In genomic region chr13:28719656-28720055, GRCh38 we compare ENCODE assay signal across 9 cellular contexts. TPM values are rescaled to one million over a fixed set of nuclear protein-coding genes. Genes with fewer than 3 reads are reported as not detected.
DNase-seq lines count a peak whose midpoint lies in the region; ATAC-seq and TF ChIP-seq lines count a peak whose summit lies in the region.
"Had no signal": no experiment of that assay in that cellular context is flagged by ENCODE, and none has a peak within 500 bp of the region (broad histone marks: within the 10 kb centered on the region; RNA-seq: fewer than 3 reads in every experiment).

No MANE protein-coding gene starts in this region.

- DNase-seq in H7 (no peak), foreskin keratinocyte (peak; percentile 94 to 96), NCI-H2227 treated with DMSO at 0.1 percent for 48 hours (lab: John Stamatoyannopoulos, UW) (no peak), NCI-H510A treated with DMSO at 0.1 percent for 48 hours (lab: John Stamatoyannopoulos, UW) (no peak), NCI-H446 (lab: John Stamatoyannopoulos, UW) (no peak), Karpas-422 (no peak)
- DNase-seq in activated CD4-positive, alpha-beta memory T cell treated with anti-CD3 and anti-CD28 coated beads for 36 hours, result no peak
- DNase-seq in stimulated activated effector memory CD8-positive, alpha-beta T cell treated with anti-CD3 and anti-CD28 coated beads, Interleukin-12 subunit alpha, Interleukin-12 subunit beta, amount 100 ng/mL, for 72 hours (ENCODE audit: low spot score in 2 of 2), result no peak

- H3K27ac ChIP-seq in foreskin keratinocyte (peak overlapping the region; percentile 83), Karpas-422 (ENCODE audit: low read length) (no peak overlapping the region)
- H3K27ac ChIP-seq: cardiac muscle cell had no signal

- no peaks in the 10 kb centered on the region for H3K27me3 Mint-ChIP-seq in activated CD4-positive, alpha-beta memory T cell treated with anti-CD3 and anti-CD28 coated beads for 36 hours

- peaks cover 30% of the 10 kb centered on the region for H3K4me1 Mint-ChIP-seq in activated CD4-positive, alpha-beta memory T cell treated with anti-CD3 and anti-CD28 coated beads for 36 hours (ENCODE audit: low read depth)
- H3K4me1 Mint-ChIP-seq in stimulated activated effector memory CD8-positive, alpha-beta T cell treated with anti-CD3 and anti-CD28 coated beads, Interleukin-12 subunit alpha, Interleukin-12 subunit beta, amount 100 ng/mL, for 72 hours, result peaks cover 31% of the 10 kb centered on the region

- H3K79me2 ChIP-seq in Karpas-422 (ENCODE audit: low read length), result no peaks in the 10 kb centered on the region

- no peaks in the 10 kb centered on the region for H4K20me1 ChIP-seq in Karpas-422 (ENCODE audit: insufficient read depth, low read depth, low read length)

- POLR2A ChIA-PET in activated CD4-positive, alpha-beta memory T cell treated with anti-CD3 and anti-CD28 coated beads for 36 hours (lab: Charles Lee), result interaction anchor here (0.8 kb wide), 1 partner anchor 14 kb away, joined by 4 read pairs; no protein-coding TSS in a partner anchor

- CTCF ChIA-PET in activated CD4-positive, alpha-beta memory T cell treated with anti-CD3 and anti-CD28 coated beads for 36 hours (lab: Charles Lee), result interaction anchor here (0.8 to 1.1 kb wide), 2 partner anchors 77 to 99 kb away, joined by 3 read pairs; no protein-coding TSS in a partner anchor

- no peak overlapping the region for H3K27ac Mint-ChIP-seq in activated CD4-positive, alpha-beta memory T cell treated with anti-CD3 and anti-CD28 coated beads for 36 hours
- peak overlapping the region; percentile 92 for H3K27ac Mint-ChIP-seq in stimulated activated effector memory CD8-positive, alpha-beta T cell treated with anti-CD3 and anti-CD28 coated beads, Interleukin-12 subunit alpha, Interleukin-12 subunit beta, amount 100 ng/mL, for 72 hours

- H2AFZ ChIP-seq in Karpas-422 (ENCODE audit: low read length), result no peak overlapping the region

- H3K9ac ChIP-seq in Karpas-422 (ENCODE audit: low read length), result no peak overlapping the region

- intact Hi-C loops in activated CD4-positive, alpha-beta memory T cell treated with anti-CD3 and anti-CD28 coated beads for 36 hours (cut with micrococcal nuclease), result loop anchor here (1.0 to 2.0 kb wide), 4 partner anchors 11 to 1269 kb away; partner anchors contain the start of genes MTIF3 and POMP

- H3K4me1 ChIP-seq in foreskin keratinocyte (peaks cover 25% of the 10 kb centered on the region), Karpas-422 (ENCODE audit: low read length) (peaks cover 14% of the 10 kb centered on the region)

- H3K27me3 ChIP-seq in H7 (ENCODE audit: control insufficient read depth, insufficient read depth, low read length) (peaks cover 18% of the 10 kb centered on the region), foreskin keratinocyte (no peaks in the 10 kb centered on the region), Karpas-422 (ENCODE audit: low read length) (no peaks in the 10 kb centered on the region)
- H3K27me3 ChIP-seq: cardiac muscle cell had no signal

- no peak overlapping the region for H3K4me2 ChIP-seq in Karpas-422 (ENCODE audit: low read depth, low read length, poor library complexity, severe bottlenecking)

- no peaks in the 10 kb centered on the region for H3K9me3 ChIP-seq in Karpas-422 (ENCODE audit: low read length)

- ATAC-seq in foreskin keratinocyte, result peak; percentile 59
- no peak for ATAC-seq in stimulated activated effector memory CD8-positive, alpha-beta T cell treated with anti-CD3 and anti-CD28 coated beads, Interleukin-12 subunit alpha, Interleukin-12 subunit beta, amount 100 ng/mL, for 72 hours

- H3K36me3 ChIP-seq in H7 (replicated peaks; ENCODE audit: control insufficient read depth, insufficient read depth, low read length) (no peaks in the 10 kb centered on the region), Karpas-422 (ENCODE audit: insufficient read depth, low read length) (no peaks in the 10 kb centered on the region)
- H3K36me3 ChIP-seq: cardiac muscle cell had no signal

- peak overlapping the region; percentile 77; the same call in 1 of the 2 replicates for H3K4me3 ChIP-seq in H7 (ENCODE audit: insufficient read depth, low read depth, low read length)
- no peak overlapping the region for H3K4me3 ChIP-seq in Karpas-422 (ENCODE audit: low read length)

- no peaks in the 10 kb centered on the region for H3K9me2 ChIP-seq in Karpas-422 (replicated peaks; ENCODE audit: insufficient read depth, low read length)

- no peaks in the 10 kb centered on the region for H3K9me3 Mint-ChIP-seq in activated CD4-positive, alpha-beta memory T cell treated with anti-CD3 and anti-CD28 coated beads for 36 hours
- no peaks in the 10 kb centered on the region for H3K9me3 Mint-ChIP-seq in stimulated activated effector memory CD8-positive, alpha-beta T cell treated with anti-CD3 and anti-CD28 coated beads, Interleukin-12 subunit alpha, Interleukin-12 subunit beta, amount 100 ng/mL, for 72 hours

- peaks cover 3% of the 10 kb centered on the region for H3K36me3 Mint-ChIP-seq in activated CD4-positive, alpha-beta memory T cell treated with anti-CD3 and anti-CD28 coated beads for 36 hours
- peaks cover 8% of the 10 kb centered on the region for H3K36me3 Mint-ChIP-seq in stimulated activated effector memory CD8-positive, alpha-beta T cell treated with anti-CD3 and anti-CD28 coated beads, Interleukin-12 subunit alpha, Interleukin-12 subunit beta, amount 100 ng/mL, for 72 hours

- no peak for TF ChIP-seq CTCF in foreskin keratinocyte (conservative IDR thresholded peaks at IDR 0.05)

- peak overlapping the region; percentile 87 for H3K4me3 Mint-ChIP-seq in activated CD4-positive, alpha-beta memory T cell treated with anti-CD3 and anti-CD28 coated beads for 36 hours
- peak overlapping the region; percentile 94 for H3K4me3 Mint-ChIP-seq in stimulated activated effector memory CD8-positive, alpha-beta T cell treated with anti-CD3 and anti-CD28 coated beads, Interleukin-12 subunit alpha, Interleukin-12 subunit beta, amount 100 ng/mL, for 72 hours

RNA-seq across cellular contexts. Expression of gene SLC46A3, which starts 0.9 kb away (rescaled TPM):
- total RNA-seq in H7 (2014; rRNA removed; shearing (Covaris generic)), result 0.30 and 0.94 TPM in 2 replicates
- 1 to 10 TPM; 3.4 to 3.8 TPM for total RNA-seq in activated CD4-positive, alpha-beta memory T cell treated with anti-CD3 and anti-CD28 coated beads for 36 hours
- total RNA-seq in foreskin keratinocyte, result 10.1 and 12.6 TPM in 2 replicates
- 7.7 and 8.2 TPM in 2 replicates for polyA plus RNA-seq in foreskin keratinocyte
- 2.1 and 4.5 TPM in 2 replicates for total RNA-seq in Karpas-422 (2014; rRNA removed; shearing (Covaris generic); ENCODE audit: low replicate concordance)

Comparison
In these comparisons a context has a peak if more than half of its experiments do, and no peak if none do; other contexts are left out.
1. DNase-seq: peak in foreskin keratinocyte (2 of 2); none in H7 (single experiment), activated CD4-positive, alpha-beta memory T cell treated with anti-CD3 and anti-CD28 coated beads for 36 hours (single experiment), stimulated activated effector memory CD8-positive, alpha-beta T cell treated with anti-CD3 and anti-CD28 coated beads, Interleukin-12 subunit alpha, Interleukin-12 subunit beta, amount 100 ng/mL, for 72 hours (0 of 2), NCI-H2227 treated with DMSO at 0.1 percent for 48 hours (single experiment), NCI-H510A treated with DMSO at 0.1 percent for 48 hours (single experiment), NCI-H446 (0 of 2) and Karpas-422 (single experiment).